Comparison of ENCODE assay signal across 11 cellular contexts in genomic region chr15:44308415-44308814, GRCh38. TPM values are rescaled to one million over a fixed set of nuclear protein-coding genes. Genes with fewer than 3 reads are reported as not detected.
A peak's percentile ranks its signal among the peaks of the same experiment; 100 is the strongest.
DNase-seq lines count a peak whose midpoint lies in the region; ATAC-seq and TF ChIP-seq lines count a peak whose summit lies in the region.
"Had no signal": no experiment of that assay in that cellular context is flagged by ENCODE, and none has a peak within 500 bp of the region (broad histone marks: within the 10 kb centered on the region; RNA-seq: fewer than 3 reads in every experiment).

No MANE protein-coding gene starts in this region.

- H3K4me1 Mint-ChIP-seq in activated CD4-positive, alpha-beta memory T cell treated with anti-CD3 and anti-CD28 coated beads, Interleukin-2, amount 10 ng/mL, durations not matched to agents 7 days and 5 days: peaks cover 33% of the 10 kb centered on the region

- CTCF ChIA-PET in activated CD4-positive, alpha-beta memory T cell treated with anti-CD3 and anti-CD28 coated beads, Interleukin-2, amount 10 ng/mL, durations not matched to agents 7 days and 5 days (lab: Charles Lee): no interaction called here

- H3K36me3 Mint-ChIP-seq in activated CD4-positive, alpha-beta memory T cell treated with anti-CD3 and anti-CD28 coated beads, Interleukin-2, amount 10 ng/mL, durations not matched to agents 7 days and 5 days (ENCODE audit: low read depth): peaks cover 26% of the 10 kb centered on the region

- no peaks in the 10 kb centered on the region for H3K36me3 ChIP-seq in colonic mucosa
- H3K36me3 ChIP-seq: cardiac muscle cell had no signal

- POLR2A ChIA-PET in activated CD4-positive, alpha-beta memory T cell treated with anti-CD3 and anti-CD28 coated beads, Interleukin-2, amount 10 ng/mL, durations not matched to agents 7 days and 5 days (lab: Charles Lee): interaction anchor here (0.9 to 3.4 kb wide), 3 partner anchors 10 to 119 kb away, joined by 3 to 18 read pairs (median 3); partner anchors contain the start of genes CTDSPL2 and GOLM2

- in situ Hi-C loops in GM13977 (cut with MboI; ENCODE audit: low pct_unique_long_range_greater_than_20kb, low sequenced_read_pairs, unreplicated experiment): no loop called here

- H3K9me3 Mint-ChIP-seq in activated CD4-positive, alpha-beta memory T cell treated with anti-CD3 and anti-CD28 coated beads, Interleukin-2, amount 10 ng/mL, durations not matched to agents 7 days and 5 days: no peaks in the 10 kb centered on the region
- H3K9me3 Mint-ChIP-seq: T-cell had no signal

- H3K27me3 ChIP-seq in colonic mucosa: no peaks in the 10 kb centered on the region
- H3K27me3 ChIP-seq: cardiac muscle cell had no signal

- H3K4me1 ChIP-seq in colonic mucosa: peaks cover 16% of the 10 kb centered on the region

- no peaks in the 10 kb centered on the region for H3K9me3 ChIP-seq in colonic mucosa

- TF ChIP-seq CTCF in GM13977 (IDR thresholded peaks at IDR 0.05; ENCODE audit: extremely low read depth, insufficient read depth, missing control alignments): no peak
- no peak for TF ChIP-seq CTCF in colonic mucosa (IDR thresholded peaks at IDR 0.05)

- peak; percentile 82 for ATAC-seq in GM19463 (IDR thresholded peaks at IDR 0.05; ENCODE audit: unreplicated experiment)
- peak; percentile 68 for ATAC-seq in HG03103 (IDR thresholded peaks at IDR 0.05; ENCODE audit: low read depth, unreplicated experiment)
- ATAC-seq: K562, T-cell had no signal

- no peaks in the 10 kb centered on the region for H3K27me3 Mint-ChIP-seq in activated CD4-positive, alpha-beta memory T cell treated with anti-CD3 and anti-CD28 coated beads, Interleukin-2, amount 10 ng/mL, durations not matched to agents 7 days and 5 days
- H3K27me3 Mint-ChIP-seq: T-cell had no signal

- H3K9ac ChIP-seq in colonic mucosa (ENCODE audit: low read depth in 2 of 2, low read length in 2 of 2): no peak overlapping the region

- intact Hi-C loops in colonic mucosa (cut with DNase I): loop anchor here (10.0 kb wide), 1 partner anchor 116 kb away; the partner anchor contains the start of gene CTDSPL2

- H3K27ac ChIP-seq in substantia nigra (ENCODE audit: low read depth, low read length, poor library complexity, severe bottlenecking): no peak overlapping the region
- no peak overlapping the region for H3K27ac ChIP-seq in colonic mucosa
- H3K27ac ChIP-seq: cardiac muscle cell had no signal

- peak overlapping the region; percentile 75 for H3K27ac Mint-ChIP-seq in activated CD4-positive, alpha-beta memory T cell treated with anti-CD3 and anti-CD28 coated beads, Interleukin-2, amount 10 ng/mL, durations not matched to agents 7 days and 5 days
- H3K27ac Mint-ChIP-seq: T-cell had no signal

- DNase-seq in GM13977 (ENCODE audit: low spot score) (peak; percentile 44), HT-29 (ENCODE audit: low spot score) (no peak), substantia nigra (lab: John Stamatoyannopoulos, UW) (no peak), colonic mucosa (no peak), NCI-H1930 (lab: John Stamatoyannopoulos, UW) (no peak)
- no peak for DNase-seq in activated CD4-positive, alpha-beta memory T cell treated with anti-CD3 and anti-CD28 coated beads, Interleukin-2, amount 10 ng/mL, durations not matched to agents 7 days and 5 days
- DNase-seq: T-cell had no signal

- no peak overlapping the region for H3K4me3 Mint-ChIP-seq in activated CD4-positive, alpha-beta memory T cell treated with anti-CD3 and anti-CD28 coated beads, Interleukin-2, amount 10 ng/mL, durations not matched to agents 7 days and 5 days
- H3K4me3 Mint-ChIP-seq: T-cell had no signal

- no peak overlapping the region for H3K4me3 ChIP-seq in colonic mucosa
- H3K4me3 ChIP-seq: cardiac muscle cell, K562 had no signal

RNA-seq across cellular contexts. Expression of gene GOLM2, which starts 19.9 kb away (rescaled TPM):
- total RNA-seq in activated CD4-positive, alpha-beta memory T cell treated with anti-CD3 and anti-CD28 coated beads, Interleukin-2, amount 10 ng/mL, durations not matched to agents 7 days and 5 days: 10 to 100 TPM; 48.7 to 53.4 TPM
- 82.1 and 82.8 TPM in 2 replicates for total RNA-seq in HT-29 (2014; rRNA removed; shearing (Covaris generic))
- total RNA-seq in colonic mucosa: 100 to 1,000 TPM in 1 of 2 donors, 10 to 100 TPM in 1; 96.6 to 115 TPM
